29 cellular contexts compared by ENCODE assay signal in genomic region chr2:54183281-54183680, GRCh38.
DNase-seq lines count a peak whose midpoint lies in the region; ATAC-seq and TF ChIP-seq lines count a peak whose summit lies in the region.
"Had no signal": no experiment of that assay in that cellular context is flagged by ENCODE, and none has a peak within 500 bp of the region (broad histone marks: within the 10 kb centered on the region; RNA-seq: fewer than 3 reads in every experiment).

No MANE protein-coding gene starts in this region.

- H3K79me2 ChIP-seq in SK-N-SH (ENCODE audit: insufficient read depth), result no peaks in the 10 kb centered on the region

- no peak for TF ChIP-seq CTCF in SK-N-SH (IDR thresholded peaks at IDR 0.05)
- no peak for TF ChIP-seq CTCF in thyroid gland (IDR thresholded peaks at IDR 0.05)

- no peaks in the 10 kb centered on the region for H3K27me3 ChIP-seq in SK-N-SH (ENCODE audit: insufficient read depth)
- no peaks in the 10 kb centered on the region for H3K27me3 ChIP-seq in thyroid gland
- H3K27me3 ChIP-seq: BE2C; BLaER1; BLaER1 treated with 17β-estradiol and CSF1 and Interleukin-3, amounts not matched to agents 10 nM and 100 nM had no signal

- H3F3A ChIP-seq in SK-N-SH (replicated peaks; ENCODE audit: insufficient read depth), result no peaks in the 10 kb centered on the region

- no peak for TF ChIP-seq POLR2A in thyroid gland (IDR thresholded peaks at IDR 0.05)

- no peak overlapping the region for H3K9ac ChIP-seq in SK-N-SH
- H3K9ac ChIP-seq: BLaER1; BLaER1 treated with 17β-estradiol and CSF1 and Interleukin-3, amounts not matched to agents 10 nM and 100 nM had no signal

- 86% methylated on average over 3 of the region's 3 CpGs for WGBS in SK-N-SH (ENCODE audit: low lambda C conversion rate)
- WGBS in thyroid gland, 2 donors, result 81 to 82% methylated on average over 3 of the region's 3 CpGs

- H3K27ac ChIP-seq in SK-N-SH (ENCODE audit: low read depth in 2 of 2, low read length in 1 of 2) (no peak overlapping the region), thyroid gland (peak overlapping the region; percentile 57 to 80 (median 74))
- H3K27ac ChIP-seq: 22Rv1; A549; BLaER1; BLaER1 treated with 17β-estradiol and CSF1 and Interleukin-3, amounts not matched to agents 10 nM and 100 nM; C4-2B had no signal

- DNase-seq in SK-N-SH (no peak), thyroid gland (peak; percentile 55 to 67), retina (no peak)
- DNase-seq: 8988T; ACHN; AML-193; BE2C; C1 segment of cervical spinal cord; Caco-2; Calu3; CD4-positive, alpha-beta memory T cell; CD4-positive, alpha-beta T cell; CD4-positive, CD25-positive, alpha-beta regulatory T cell; CD8-positive, alpha-beta memory T cell; CD8-positive, alpha-beta T cell; COR-L47; DMS 273 treated with DMSO at 0.1 percent for 48 hours; DMS153; DMS53; DMS79; DMS79 treated with DMSO at 0.1 percent for 48 hours; DND-41; EL had no signal

- TF ChIP-seq RAD21 in SK-N-SH (IDR thresholded peaks at IDR 0.05; ENCODE audit: low read length), result no peak

- H3K4me1 ChIP-seq in SK-N-SH (ENCODE audit: control insufficient read depth in 1 of 2, insufficient read depth in 2 of 2, low read depth in 1 of 2, low read length in 1 of 2) (no peaks in the 10 kb centered on the region), thyroid gland (peaks cover 12 to 20% of the 10 kb centered on the region in 2 donors)
- H3K4me1 ChIP-seq: A549; BE2C; BLaER1; BLaER1 treated with 17β-estradiol and CSF1 and Interleukin-3, amounts not matched to agents 10 nM and 100 nM; Caco-2 had no signal

- no peak overlapping the region for H2AFZ ChIP-seq in SK-N-SH (ENCODE audit: low read depth)

- H4K20me1 ChIP-seq in SK-N-SH (ENCODE audit: insufficient read depth), result no peaks in the 10 kb centered on the region
- H4K20me1 ChIP-seq: BLaER1; BLaER1 treated with 17β-estradiol and CSF1 and Interleukin-3, amounts not matched to agents 10 nM and 100 nM had no signal

- no peaks in the 10 kb centered on the region for H3K9me2 ChIP-seq in SK-N-SH

- H3K4me2 ChIP-seq in SK-N-SH, result no peak overlapping the region
- H3K4me2 ChIP-seq: A549; BLaER1; BLaER1 treated with 17β-estradiol and CSF1 and Interleukin-3, amounts not matched to agents 10 nM and 100 nM had no signal

- H3K4me3 ChIP-seq in SK-N-SH (ENCODE audit: low read depth in 2 of 2, low read length in 1 of 2) (no peak overlapping the region), thyroid gland (replicated peaks in 1 of 3) (no peak overlapping the region)
- H3K4me3 ChIP-seq: A549; BLaER1; BLaER1 treated with 17β-estradiol and CSF1 and Interleukin-3, amounts not matched to agents 10 nM and 100 nM had no signal

- intact Hi-C loops in thyroid gland (cut with DNase I), result no loop called here

- POLR2A ChIA-PET in SK-N-SH (lab: Yijun Ruan, JAX), result no interaction called here

- CTCF ChIA-PET in SK-N-SH (lab: Yijun Ruan, JAX), result interaction anchor here (1.2 kb wide), 1 partner anchor 12 kb away, joined by 4 read pairs; no protein-coding TSS in a partner anchor

- H3K9me3 ChIP-seq in SK-N-SH, result no peaks in the 10 kb centered on the region
- H3K9me3 ChIP-seq in thyroid gland, result no peaks in the 10 kb centered on the region
- H3K9me3 ChIP-seq: A549, BE2C, BLaER1, Caco-2 had no signal

- peaks cover 0 to 3% of the 10 kb centered on the region in 2 experiments for H3K36me3 ChIP-seq in SK-N-SH (replicated peaks in 1 of 2; ENCODE audit: control insufficient read depth in 1 of 2, insufficient read depth in 2 of 2, low read length in 1 of 2)
- H3K36me3 ChIP-seq in thyroid gland, result no peaks in the 10 kb centered on the region
- H3K36me3 ChIP-seq: BE2C; BLaER1; BLaER1 treated with 17β-estradiol and CSF1 and Interleukin-3, amounts not matched to agents 10 nM and 100 nM had no signal

- no peak for TF ChIP-seq EP300 in SK-N-SH (IDR thresholded peaks at IDR 0.05; ENCODE audit: borderline replicate concordance in 1 of 2, low read depth in 1 of 2, low read length in 1 of 2)

- ATAC-seq in SK-N-SH treated with all-trans-retinoic acid at 6 μM for 48 hours, result no peak
- ATAC-seq: A549; CD8-positive, alpha-beta T cell had no signal

TF ChIP-seq in SK-N-SH treated with all-trans-retinoic acid at 6 μM for 48 hours, 23 proteins besides CTCF, POLR2A, EP300 and RAD21:
- TF ChIP-seq ZNF70 (CRISPR knock-in tag; IDR thresholded peaks at IDR 0.05), result no peak
- peak; percentile 45 for TF ChIP-seq ISL1 (CRISPR knock-in tag; IDR thresholded peaks at IDR 0.05)

TF ChIP-seq in SK-N-SH, 30 proteins besides CTCF, POLR2A, EP300 and RAD21:
- TF ChIP-seq SMC3 (IDR thresholded peaks at IDR 0.05; ENCODE audit: low read depth, low read length), result no peak
- TF ChIP-seq FOXJ3 (CRISPR knock-in tag; IDR thresholded peaks at IDR 0.05), result no peak

Comparison
In these comparisons a context has a peak if more than half of its experiments do, and no peak if none do; other contexts are left out.
1. DNase-seq: peak in thyroid gland (2 of 2); none in SK-N-SH (single experiment) and retina (single experiment).
2. H3K27ac ChIP-seq: peak in thyroid gland (3 of 3); none in SK-N-SH (0 of 2).